ENCODE assay signal across 8 cellular contexts in the genomic region with DNA sequence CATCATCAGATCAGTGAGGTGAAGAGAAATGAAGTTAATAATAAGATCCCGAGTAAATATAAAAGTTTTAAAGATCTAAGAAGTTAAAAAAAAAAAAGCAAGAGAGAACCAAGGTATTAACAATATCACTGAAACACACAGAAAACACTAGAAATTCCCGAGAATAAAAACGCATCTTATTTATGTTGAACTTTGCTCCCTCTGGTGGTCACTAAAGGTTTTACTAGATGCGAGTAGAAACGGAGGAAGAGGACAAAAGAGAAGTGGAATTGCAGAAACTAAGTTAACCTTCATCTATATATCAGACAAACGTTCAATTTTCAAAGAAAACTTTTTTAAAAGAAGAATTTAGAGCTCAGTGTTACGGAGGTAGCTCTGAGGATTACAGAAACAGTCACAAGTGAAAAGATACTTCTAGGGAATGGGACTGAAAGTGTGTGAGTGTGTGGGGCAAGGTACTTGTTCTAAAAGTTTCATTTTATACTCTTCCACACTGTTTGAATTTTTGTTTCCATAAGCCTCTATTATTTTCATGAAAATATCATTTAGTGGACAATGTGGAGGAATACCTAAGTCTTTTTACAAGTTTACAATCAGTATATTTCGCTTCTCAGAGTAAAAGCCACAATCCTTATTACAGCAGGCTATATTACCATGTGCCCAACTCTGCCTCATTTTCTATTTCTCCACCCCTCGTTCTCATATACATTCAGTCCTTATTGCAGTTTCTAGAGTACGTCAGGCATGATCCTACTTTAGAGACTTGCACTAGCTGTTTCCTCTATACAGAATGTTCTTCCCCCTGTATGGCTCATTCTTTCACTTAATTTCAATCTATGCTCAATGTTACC. TPM values are rescaled to one million over a fixed set of nuclear protein-coding genes. Genes with fewer than 3 reads are reported as not detected.
A peak's percentile ranks its signal among the peaks of the same experiment; 100 is the strongest.
DNase-seq lines count a peak whose midpoint lies in the region; ATAC-seq and TF ChIP-seq lines count a peak whose summit lies in the region.

No MANE protein-coding gene starts in this region.

- TF ChIP-seq POLR2A in prostate gland (IDR thresholded peaks at IDR 0.05) = no peak

- WGBS in heart right ventricle, 2 donors = 25 to 28% methylated on average over 10 of the region's 10 CpGs
- WGBS in prostate gland = 29% methylated on average over 10 of the region's 10 CpGs

- H3K27ac ChIP-seq in heart right ventricle (no peak overlapping the region), prostate gland (no peak overlapping the region)

- no peaks in the 10 kb centered on the region for H3K27me3 ChIP-seq in heart right ventricle
- no peaks in the 10 kb centered on the region for H3K27me3 ChIP-seq in prostate gland (replicated peaks; ENCODE audit: insufficient read depth)

- DNase-seq in heart right ventricle = peak in 1 of 2 donors; percentile 13
- no peak for DNase-seq in left ventricle myocardium superior
- DNase-seq in MV-4-11 (lab: John Stamatoyannopoulos, UW) = peak; percentile 54
- DNase-seq in SW 1271 (lab: John Stamatoyannopoulos, UW) = peak; percentile 4 to 28
- peak; percentile 75 for DNase-seq in fibroblast of pulmonary artery (ENCODE audit: low read depth)
- peak; percentile 19 for DNase-seq in prostate gland (ENCODE audit: low spot score)

- ATAC-seq in heart right ventricle (no peak), left ventricle myocardium superior (no peak), GM21576 (IDR thresholded peaks at IDR 0.05; ENCODE audit: unreplicated experiment) (no peak), HG02798 (IDR thresholded peaks at IDR 0.05; ENCODE audit: poor library complexity, unreplicated experiment) (no peak)

- no peaks in the 10 kb centered on the region for H3K9me3 ChIP-seq in heart right ventricle
- no peaks in the 10 kb centered on the region for H3K9me3 ChIP-seq in prostate gland

- intact Hi-C loops in heart right ventricle (cut with DNase I) (loop anchor here in 6 of 10 donors (2.0 to 10.0 kb wide), 4 partner anchors 230 to 298 kb away; no protein-coding TSS in a partner anchor), left ventricle myocardium superior (cut with micrococcal nuclease) (no loop called here), prostate gland (cut with DNase I) (loop anchor here (5.0 kb wide), 2 partner anchors 230 to 295 kb away; no protein-coding TSS in a partner anchor)

- TF ChIP-seq CTCF in heart right ventricle (IDR thresholded peaks at IDR 0.05) (peak; percentile 66 to 85 (median 74)), fibroblast of pulmonary artery (IDR thresholded peaks at IDR 0.05; ENCODE audit: low read length, missing control alignments) (peak; percentile 73), prostate gland (IDR thresholded peaks at IDR 0.05) (peak in 3 of 4 experiments; percentile 58 to 66 (median 66))

- peaks cover 0 to 45% (median 4%) of the 10 kb centered on the region in 9 donors for H3K36me3 ChIP-seq in heart right ventricle
- no peaks in the 10 kb centered on the region for H3K36me3 ChIP-seq in prostate gland

- H3K4me3 ChIP-seq in heart right ventricle = no peak overlapping the region
- no peak overlapping the region for H3K4me3 ChIP-seq in fibroblast of pulmonary artery (replicated peaks; ENCODE audit: low read depth, low read length)
- H3K4me3 ChIP-seq in prostate gland = no peak overlapping the region

- H3K4me1 ChIP-seq in heart right ventricle (peaks cover 0 to 9% (median 0%) of the 10 kb centered on the region in 9 donors), prostate gland (replicated peaks) (no peaks in the 10 kb centered on the region)

RNA-seq across cellular contexts. Expression of a gene that starts 19.7 kb away (rescaled TPM):
- total RNA-seq in heart right ventricle = 10 to 100 TPM; 16.2 to 24.7 (median 20.4) TPM
- polyA plus RNA-seq in heart right ventricle = 10 to 100 TPM; 27.9 to 30.0 TPM
- 20.5 TPM for total RNA-seq in left ventricle myocardium superior
- total RNA-seq in prostate gland = 10 to 100 TPM; 41.9 to 50.0 TPM
